21 cellular contexts compared by ENCODE assay signal in the genomic region with DNA sequence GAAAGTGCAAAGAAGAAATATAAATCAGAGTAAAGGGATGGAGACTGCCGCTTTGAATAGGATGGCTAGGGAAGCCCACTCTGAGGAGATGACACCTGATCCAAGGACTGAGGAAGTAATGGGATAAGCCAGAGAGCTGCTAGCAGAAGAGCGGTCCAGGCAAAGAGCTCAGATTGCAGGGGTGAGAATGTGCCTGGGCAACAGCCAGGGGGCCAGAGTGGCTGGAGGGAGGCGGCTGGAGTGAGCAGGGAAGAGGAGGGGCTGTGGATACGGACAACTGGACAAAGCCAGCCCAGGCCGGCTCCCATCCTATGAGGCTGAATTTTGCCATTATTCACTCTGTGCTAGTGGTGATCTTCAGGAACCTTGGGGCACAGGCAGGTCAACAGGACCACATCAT.
A peak's percentile ranks its signal among the peaks of the same experiment; 100 is the strongest.
DNase-seq lines count a peak whose midpoint lies in the region; ATAC-seq and TF ChIP-seq lines count a peak whose summit lies in the region.
"Had no signal": no experiment of that assay in that cellular context is flagged by ENCODE, and none has a peak within 500 bp of the region (broad histone marks: within the 10 kb centered on the region; RNA-seq: fewer than 3 reads in every experiment).

No MANE protein-coding gene starts in this region.

- H4K20me1 ChIP-seq in neural progenitor cell (ENCODE audit: low read depth), result no peaks in the 10 kb centered on the region
- H4K20me1 ChIP-seq: BLaER1 treated with 17β-estradiol and CSF1 and Interleukin-3, amounts not matched to agents 10 nM and 100 nM had no signal

- no peak overlapping the region for H3K4me2 ChIP-seq in neural progenitor cell
- H3K4me2 ChIP-seq: A549; BLaER1 treated with 17β-estradiol and CSF1 and Interleukin-3, amounts not matched to agents 10 nM and 100 nM had no signal

- TF ChIP-seq CTCF in neural progenitor cell (IDR thresholded peaks at IDR 0.05) (no peak), type B pancreatic cell (conservative IDR thresholded peaks at IDR 0.05) (no peak)

- no peak overlapping the region for H3K9ac ChIP-seq in neural progenitor cell
- H3K9ac ChIP-seq: BLaER1 treated with 17β-estradiol and CSF1 and Interleukin-3, amounts not matched to agents 10 nM and 100 nM; GM23248 had no signal

- DNase-seq in NCI-H82 treated with DMSO at 0.1 percent for 48 hours (lab: John Stamatoyannopoulos, UW; ENCODE audit: unreplicated experiment), result peak; percentile 40
- peak; percentile 74 for DNase-seq in left kidney (ENCODE audit: low read depth, low spot score)
- peak; percentile 23 for DNase-seq in neural progenitor cell (ENCODE audit: low spot score)
- DNase-seq in type B pancreatic cell (ENCODE audit: extremely low spot score, unreplicated experiment), result no peak
- DNase-seq in nucleus accumbens (lab: John Stamatoyannopoulos, UW), result no peak
- no peak for DNase-seq in SJCRH30
- DNase-seq: 8988T; ACHN; AML-193; BE2C; CD4-positive, alpha-beta T cell; CD8-positive, alpha-beta memory T cell; DMS53; DMS79 treated with DMSO at 0.1 percent for 48 hours; GM23248; H7; HCEC 1CT had no signal

- H3K4me1 ChIP-seq in neural progenitor cell, result no peaks in the 10 kb centered on the region
- H3K4me1 ChIP-seq in SJCRH30, result no peaks in the 10 kb centered on the region
- H3K4me1 ChIP-seq: A549, BE2C had no signal

- no peaks in the 10 kb centered on the region for H3K27me3 Mint-ChIP-seq in neural progenitor cell (ENCODE audit: insufficient read depth, low read depth)
- H3K27me3 Mint-ChIP-seq in type B pancreatic cell, result no peaks in the 10 kb centered on the region
- H3K27me3 Mint-ChIP-seq: CD4-positive, alpha-beta T cell had no signal

- no peaks in the 10 kb centered on the region for H3K9me3 ChIP-seq in neural progenitor cell (ENCODE audit: low read depth)
- H3K9me3 ChIP-seq in SJCRH30 (replicated peaks), result no peaks in the 10 kb centered on the region
- H3K9me3 ChIP-seq: A549, BE2C had no signal

- no peaks in the 10 kb centered on the region for H3K27me3 ChIP-seq in neural progenitor cell
- no peaks in the 10 kb centered on the region for H3K27me3 ChIP-seq in SJCRH30
- H3K27me3 ChIP-seq: BE2C; BLaER1 treated with 17β-estradiol and CSF1 and Interleukin-3, amounts not matched to agents 10 nM and 100 nM had no signal

- H3K4me1 Mint-ChIP-seq in neural progenitor cell (no peaks in the 10 kb centered on the region), type B pancreatic cell (ENCODE audit: unreplicated experiment) (no peaks in the 10 kb centered on the region)
- H3K4me1 Mint-ChIP-seq: CD14-positive monocyte; CD8-positive, alpha-beta memory T cell had no signal

- H3K36me3 Mint-ChIP-seq in neural progenitor cell (peaks cover 31% of the 10 kb centered on the region), type B pancreatic cell (peaks cover 45% of the 10 kb centered on the region)
- H3K36me3 Mint-ChIP-seq: CD14-positive monocyte had no signal

- H3K9me3 Mint-ChIP-seq in neural progenitor cell, result peaks cover 13% of the 10 kb centered on the region
- H3K9me3 Mint-ChIP-seq in type B pancreatic cell, result no peaks in the 10 kb centered on the region
- H3K9me3 Mint-ChIP-seq: CD4-positive, alpha-beta T cell had no signal

- H3K36me3 ChIP-seq in neural progenitor cell, result no peaks in the 10 kb centered on the region
- no peaks in the 10 kb centered on the region for H3K36me3 ChIP-seq in SJCRH30
- H3K36me3 ChIP-seq: BE2C had no signal

- H3F3A ChIP-seq in neural progenitor cell (ENCODE audit: low read depth), result no peaks in the 10 kb centered on the region

- H2AFZ ChIP-seq in neural progenitor cell (replicated peaks), result no peak overlapping the region
- H2AFZ ChIP-seq: GM23248 had no signal

- H3K27ac ChIP-seq in neural progenitor cell, result no peak overlapping the region
- no peak overlapping the region for H3K27ac ChIP-seq in SJCRH30
- H3K27ac ChIP-seq: A549; BLaER1 treated with 17β-estradiol and CSF1 and Interleukin-3, amounts not matched to agents 10 nM and 100 nM; GM23248 had no signal

- ATAC-seq in HG03196 (IDR thresholded peaks at IDR 0.05; ENCODE audit: unreplicated experiment), result no peak
- ATAC-seq: A549 had no signal

- no peaks in the 10 kb centered on the region for H3K79me2 ChIP-seq in neural progenitor cell (ENCODE audit: low read depth)

- H3K27ac Mint-ChIP-seq in neural progenitor cell, result no peak overlapping the region
- H3K27ac Mint-ChIP-seq in type B pancreatic cell, result peak overlapping the region; percentile 1
- H3K27ac Mint-ChIP-seq: CD4-positive, alpha-beta T cell; CD8-positive, alpha-beta memory T cell had no signal

- H3K4me3 ChIP-seq in neural progenitor cell (no peak overlapping the region), SJCRH30 (no peak overlapping the region)
- H3K4me3 ChIP-seq: A549, GM23248 had no signal

- no peak overlapping the region for H3K4me3 Mint-ChIP-seq in neural progenitor cell
- no peak overlapping the region for H3K4me3 Mint-ChIP-seq in type B pancreatic cell
- H3K4me3 Mint-ChIP-seq: CD14-positive monocyte; CD4-positive, alpha-beta T cell had no signal

Comparison
In these comparisons a context has a peak if more than half of its experiments do, and no peak if none do; other contexts are left out.
1. DNase-seq: peak in NCI-H82 treated with DMSO at 0.1 percent for 48 hours (single experiment), left kidney (single experiment) and neural progenitor cell (single experiment); none in type B pancreatic cell (single experiment), nucleus accumbens (0 of 56) and SJCRH30 (0 of 2).